ENCODE assay signal across 34 cellular contexts in the genomic region with DNA sequence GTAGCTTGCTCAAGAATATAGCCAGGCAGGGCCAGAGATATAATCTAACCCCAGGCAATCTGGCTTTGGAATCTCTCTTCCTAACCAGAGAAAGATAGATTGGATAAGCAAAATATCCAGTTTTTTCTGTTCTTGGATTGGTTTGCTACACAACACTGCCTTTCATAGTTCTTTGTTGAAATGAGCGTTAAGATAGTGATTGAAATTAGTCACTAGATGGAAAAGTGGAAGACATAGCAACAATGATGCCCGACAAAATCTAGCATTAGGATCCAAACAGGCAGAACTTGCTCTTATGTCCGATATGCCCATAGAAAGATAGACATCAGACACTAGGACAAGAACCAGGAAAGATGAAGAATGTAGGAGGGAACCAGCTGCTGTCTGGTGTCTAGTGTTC.
"Had no signal": no experiment of that assay in that cellular context is flagged by ENCODE, and none has a peak within 500 bp of the region (broad histone marks: within the 10 kb centered on the region; RNA-seq: fewer than 3 reads in every experiment).

No MANE protein-coding gene starts in this region.

- DNase-seq: activated effector memory CD4-positive, alpha-beta T cell treated with anti-CD3 and anti-CD28 coated beads, Interleukin-2, amount 50 U/mL, for 16 hours; activated effector memory CD4-positive, alpha-beta T cell treated with Interleukin-2 at 50 U/mL for 16 hours; activated gamma-delta T cell; activated gamma-delta T cell treated with Interleukin-2 at 50 U/mL for 16 hours; activated naive CD4-positive, alpha-beta T cell; activated naive CD4-positive, alpha-beta T cell treated with anti-CD3 and anti-CD28 coated beads for 36 hours; activated naive CD4-positive, alpha-beta T cell treated with anti-CD3 and anti-CD28 coated beads, Interleukin-2, amount 10 ng/mL, durations not matched to agents 7 days and 5 days; activated naive CD4-positive, alpha-beta T cell treated with anti-CD3 and anti-CD28 coated beads, Interleukin-2, amount 50 U/mL, for 16 hours; activated naive CD4-positive, alpha-beta T cell treated with Interleukin-2 at 50 U/mL for 16 hours; activated naive CD8-positive, alpha-beta T cell treated with anti-CD3 and anti-CD28 coated beads for 36 hours; activated naive CD8-positive, alpha-beta T cell treated with anti-CD3 and anti-CD28 coated beads, Interleukin-2, amount 10 ng/mL, durations not matched to agents 7 days and 5 days; activated naive CD8-positive, alpha-beta T cell treated with anti-CD3 and anti-CD28 coated beads, Interleukin-2, amount 50 U/mL, for 24 hours; activated T-cell treated with anti-CD3 and anti-CD28 coated beads, Interleukin-2, amount 50 U/mL, for 1 hour; activated T-cell treated with anti-CD3 and anti-CD28 coated beads, Interleukin-2, amount 50 U/mL, for 24 hours; activated T-cell treated with anti-CD3 and anti-CD28 coated beads, Interleukin-2, amount 50 U/mL, for 4 hours; activated T-cell treated with anti-CD3 and anti-CD28 coated beads, Interleukin-2, amount 50 U/mL, for 48 hours; activated T-cell treated with anti-CD3 and anti-CD28 coated beads, Interleukin-2, amount 50 U/mL, for 72 hours; adrenal gland; amniotic stem cell; amygdala; anterior cingulate cortex; aorta; body of pancreas; brain microvascular endothelial cell; caudate nucleus; central memory CD4-positive, alpha-beta T cell; cerebellar nuclear complex had no signal

- FAIRE-seq: astrocyte, bronchial epithelial cell had no signal

- H3K4me3 ChIP-seq: adrenal gland, ascending aorta, body of pancreas, breast epithelium, cardiac muscle cell had no signal

- H3K9me3 ChIP-seq: adrenal gland, ascending aorta, body of pancreas had no signal

- ATAC-seq: activated naive CD4-positive, alpha-beta T cell treated with anti-CD3 and anti-CD28 coated beads, Interleukin-2, amount 50 U/mL, for 72 hours; activated naive CD8-positive, alpha-beta T cell treated with anti-CD3 and anti-CD28 coated beads, Interleukin-2, amount 50 U/mL, for 24 hours; activated T-cell treated with anti-CD3 and anti-CD28 coated beads, Interleukin-2, amount 50 U/mL, for 4 hours; activated T-cell treated with anti-CD3 and anti-CD28 coated beads, Interleukin-2, amount 50 U/mL, for 72 hours; activated T-helper 17 cell treated with anti-CD3 and anti-CD28 coated beads, Interleukin-2, amount 50 U/mL, for 72 hours; body of pancreas had no signal

- H3K27ac ChIP-seq: adrenal gland, ascending aorta, body of pancreas, brain microvascular endothelial cell, breast epithelium, cardiac muscle cell had no signal

- H3K4me1 ChIP-seq: adrenal gland, ascending aorta, body of pancreas, breast epithelium had no signal

- H3K27me3 ChIP-seq: adrenal gland, ascending aorta, body of pancreas, brain microvascular endothelial cell, breast epithelium, cardiac muscle cell had no signal

- H3K36me3 ChIP-seq: adrenal gland, ascending aorta, brain microvascular endothelial cell, breast epithelium, cardiac muscle cell had no signal
